ENCODE assay signal across 1 cellular context in the genomic region with DNA sequence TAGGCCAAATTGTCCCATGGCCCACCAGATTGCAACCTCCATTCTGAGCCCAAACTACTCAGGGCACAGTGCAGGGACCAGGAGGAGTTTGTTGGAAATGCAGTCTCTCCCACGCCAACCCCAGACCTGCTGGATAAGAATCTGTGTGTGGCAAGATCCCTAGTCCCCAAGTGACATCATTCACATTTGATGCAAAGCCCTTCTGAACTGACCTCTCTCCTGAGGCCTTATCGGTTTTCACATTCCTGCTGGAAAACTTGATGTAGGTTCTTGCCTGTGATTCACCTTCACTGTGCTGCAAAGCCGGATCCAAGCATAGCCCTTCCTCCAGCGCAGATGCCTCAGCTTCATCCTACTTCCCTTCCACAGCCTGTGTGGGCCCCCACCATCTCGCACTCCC.
TF ChIP-seq lines count a peak whose summit lies in the region.

No MANE protein-coding gene starts in this region.

TF ChIP-seq in HepG2, 621 proteins besides CTCF, POLR2A, EP300 and RAD21:
- TF ChIP-seq ZFYVE20 (CRISPR knock-in tag; IDR thresholded peaks at IDR 0.05; ENCODE audit: borderline replicate concordance, low read depth) (no peak), ZNF782 (CRISPR knock-in tag; IDR thresholded peaks at IDR 0.05; ENCODE audit: borderline replicate concordance) (0 out of 2 replicates have a peak, but pooled peaks have one; percentile 16), ISX (CRISPR knock-in tag; conservative IDR thresholded peaks at IDR 0.05) (no peak), SIN3B (IDR thresholded peaks at IDR 0.05; ENCODE audit: low read length) (no peak)
